1 cellular context compared by ENCODE assay signal in the genomic region with DNA sequence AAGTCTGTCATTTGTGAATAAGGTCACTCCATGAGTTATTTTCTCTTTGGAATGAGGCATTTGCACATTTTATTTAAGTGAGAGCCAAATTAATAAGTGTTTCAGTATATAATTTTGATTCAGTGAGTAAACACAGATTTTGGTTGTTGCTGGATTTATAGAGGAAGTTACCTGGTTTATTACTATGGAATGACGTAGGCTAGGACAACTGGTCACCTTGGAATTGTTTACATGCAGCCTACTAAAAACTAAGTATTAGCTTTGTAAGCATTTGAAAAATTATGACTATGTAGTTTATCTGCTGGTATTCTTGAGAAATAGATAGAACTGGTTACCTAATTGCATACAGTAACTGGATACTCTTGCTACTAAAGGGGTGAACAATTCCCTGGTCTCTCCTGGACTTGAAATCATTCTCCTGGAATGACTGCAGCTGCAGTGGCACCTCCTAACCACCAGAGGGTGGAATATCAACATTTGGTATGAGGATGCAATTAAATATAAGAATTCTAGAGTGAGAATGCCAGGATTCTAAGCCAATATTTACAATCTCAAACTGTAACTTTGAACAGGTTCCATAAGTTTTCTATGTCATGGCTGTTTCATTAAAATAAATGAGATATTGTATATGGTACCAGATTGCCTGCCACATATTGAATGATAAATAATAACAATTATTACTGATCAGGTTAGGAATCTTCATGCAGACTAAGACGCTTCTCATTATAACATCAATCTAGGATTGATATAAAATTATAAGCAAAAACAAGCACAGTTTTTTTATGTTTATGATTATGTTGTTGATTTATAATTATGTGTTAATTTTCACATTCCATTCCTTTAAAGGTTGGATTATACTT.
TF ChIP-seq lines count a peak whose summit lies in the region.

No MANE protein-coding gene starts in this region.

TF ChIP-seq in K562, 482 proteins besides CTCF, POLR2A, EP300 and RAD21:
- TF ChIP-seq, protein P1, sequence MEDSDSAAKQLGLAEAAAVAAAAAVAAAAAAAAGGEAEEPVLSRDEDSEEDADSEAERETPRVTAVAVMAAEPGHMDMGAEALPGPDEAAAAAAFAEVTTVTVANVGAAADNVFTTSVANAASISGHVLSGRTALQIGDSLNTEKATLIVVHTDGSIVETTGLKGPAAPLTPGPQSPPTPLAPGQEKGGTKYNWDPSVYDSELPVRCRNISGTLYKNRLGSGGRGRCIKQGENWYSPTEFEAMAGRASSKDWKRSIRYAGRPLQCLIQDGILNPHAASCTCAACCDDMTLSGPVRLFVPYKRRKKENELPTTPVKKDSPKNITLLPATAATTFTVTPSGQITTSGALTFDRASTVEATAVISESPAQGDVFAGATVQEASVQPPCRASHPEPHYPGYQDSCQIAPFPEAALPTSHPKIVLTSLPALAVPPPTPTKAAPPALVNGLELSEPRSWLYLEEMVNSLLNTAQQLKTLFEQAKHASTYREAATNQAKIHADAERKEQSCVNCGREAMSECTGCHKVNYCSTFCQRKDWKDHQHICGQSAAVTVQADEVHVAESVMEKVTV (CRISPR knock-in tag; IDR thresholded peaks at IDR 0.05): peak; percentile 35; the same call in 1 of the 2 replicates
- TF ChIP-seq ESRRB (CRISPR knock-in tag; IDR thresholded peaks at IDR 0.05; ENCODE audit: borderline replicate concordance) (no peak), ILK (tag; IDR thresholded peaks at IDR 0.05; ENCODE audit: borderline replicate concordance, low read depth) (no peak), CBX1 (IDR thresholded peaks at IDR 0.05; ENCODE audit: low read depth) (no peak), SMC3 (conservative IDR thresholded peaks at IDR 0.05; ENCODE audit: insufficient read depth, low read depth, low read length) (0 out of 2 replicates have a peak, but pooled peaks have one; percentile 22), KLF6 (CRISPR knock-in tag; IDR thresholded peaks at IDR 0.05; ENCODE audit: borderline replicate concordance) (no peak)
TF ChIP-seq in K562: peak in this region for 2.
